In the genomic region with DNA sequence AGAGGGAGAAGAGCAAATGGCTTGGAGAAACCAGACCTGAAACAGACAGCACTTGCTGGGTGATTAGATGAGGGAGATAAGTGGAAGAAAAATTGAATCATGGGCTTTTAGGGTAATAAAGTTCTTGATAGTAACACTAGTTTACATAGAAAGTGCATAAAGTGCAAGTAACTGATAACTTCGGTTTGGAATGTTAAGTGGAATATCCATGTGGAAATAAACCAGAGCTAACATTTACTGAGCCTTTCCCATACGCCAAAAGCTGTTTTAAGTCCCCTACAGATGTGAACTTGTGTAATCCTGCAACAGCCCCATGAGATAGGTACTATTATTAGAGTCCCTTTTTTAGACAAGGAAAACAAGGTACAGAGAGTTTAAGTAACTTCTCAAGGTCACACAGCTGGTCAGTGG, we compare ENCODE assay signal across 17 cellular contexts.
"Had no signal": no experiment of that assay in that cellular context is flagged by ENCODE, and none has a peak within 500 bp of the region (broad histone marks: within the 10 kb centered on the region; RNA-seq: fewer than 3 reads in every experiment).

No MANE protein-coding gene starts in this region.

- H3K9me3 ChIP-seq: colonic mucosa, vagina had no signal

- H3K4me1 ChIP-seq: colonic mucosa, vagina had no signal

- H3K4me3 ChIP-seq: colonic mucosa, transverse colon, vagina had no signal

- DNase-seq: activated B cell treated with CpG ODN at 0.5 μM for 24 hours; activated CD4-positive, alpha-beta memory T cell treated with anti-CD3 and anti-CD28 coated beads, Interleukin-2, amount 10 ng/mL, durations not matched to agents 7 days and 5 days; activated CD4-positive, alpha-beta T cell treated with anti-CD3 and anti-CD28 coated beads for 48 hours; activated naive CD4-positive, alpha-beta T cell treated with anti-CD3 and anti-CD28 coated beads for 36 hours; activated T-cell treated with anti-CD3 and anti-CD28 coated beads, Interleukin-2, amount 50 U/mL, for 4 hours; anterior cingulate cortex; colonic mucosa; head of caudate nucleus; immature natural killer cell; left colon; nephron progenitor cell; nucleus accumbens; posterior cingulate gyrus; retina; stimulated activated CD4-positive, alpha-beta T cell treated with anti-CD3 and anti-CD28 coated beads, Interleukin-2, amount 100 ng/mL, for 24 hours; transverse colon had no signal

- H3K36me3 ChIP-seq: colonic mucosa, transverse colon, vagina had no signal

- H3K27ac ChIP-seq: colonic mucosa, transverse colon, vagina had no signal

- H3K27me3 ChIP-seq: colonic mucosa, transverse colon, vagina had no signal
